In the genomic region with DNA sequence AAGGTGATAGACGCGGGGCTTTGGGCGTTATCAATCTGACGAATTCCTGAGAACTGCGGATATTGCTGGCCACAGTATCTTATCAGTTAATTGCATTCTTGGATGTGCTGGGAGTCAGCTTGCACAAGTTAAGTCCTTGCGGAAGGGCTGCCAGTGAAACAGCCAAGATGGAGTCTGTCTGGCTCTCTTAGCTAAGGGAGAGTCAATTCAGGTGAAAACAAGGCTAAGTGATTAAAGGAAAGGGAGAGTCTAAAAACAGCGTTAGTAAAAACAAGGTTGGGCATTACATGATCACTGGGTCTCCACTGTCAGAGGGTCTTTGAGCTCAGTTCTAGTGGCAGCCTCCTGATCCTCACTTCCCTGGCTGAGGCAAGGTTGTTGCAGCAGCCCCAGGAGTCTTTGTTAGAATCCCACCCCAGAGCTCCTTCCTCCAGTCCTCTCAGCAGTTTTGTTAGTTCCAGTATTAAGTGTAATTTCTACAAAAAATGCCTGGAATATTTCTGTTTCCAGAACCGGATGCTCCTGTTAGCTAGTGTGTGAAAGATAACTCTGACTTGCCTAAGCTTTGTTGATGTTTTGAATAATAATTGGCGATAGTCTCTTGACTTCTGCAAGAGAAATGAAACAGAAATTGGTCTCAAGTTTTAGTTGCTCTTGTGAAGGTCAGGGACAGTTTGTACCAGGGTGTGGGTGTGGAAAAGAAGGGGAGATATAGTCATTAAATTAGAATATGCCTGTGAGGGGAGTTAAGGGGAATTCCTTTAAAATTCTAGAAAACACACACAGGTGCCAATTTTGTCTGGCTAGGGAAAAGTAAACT, we compare ENCODE assay signal across 8 cellular contexts. TPM values are rescaled to one million over a fixed set of nuclear protein-coding genes. Genes with fewer than 3 reads are reported as not detected.
DNase-seq lines count a peak whose midpoint lies in the region; ATAC-seq, FAIRE-seq and TF ChIP-seq lines count a peak whose summit lies in the region.

No MANE protein-coding gene starts in this region.

- ATAC-seq in GM19023 (IDR thresholded peaks at IDR 0.05; ENCODE audit: unreplicated experiment) (peak; percentile 13), pancreas (peak in 3 of 4 donors; percentile 5 to 12 (median 11)), left lobe of liver (no peak)

- peak; percentile 49 for DNase-seq in A172 (ENCODE audit: low spot score)
- peak; percentile 56 for DNase-seq in M059J (ENCODE audit: low read depth)
- DNase-seq in effector memory CD4-positive, alpha-beta T cell, result no peak
- DNase-seq in pancreas, result no peak
- no peak for DNase-seq in middle frontal gyrus (ENCODE audit: extremely low spot score, low spot score)
- DNase-seq in NCI-H1417 treated with DMSO at 0.1 percent for 48 hours (lab: John Stamatoyannopoulos, UW), result no peak
- DNase-seq in left lobe of liver (ENCODE audit: low spot score), result no peak

- H3K36me3 ChIP-seq in effector memory CD4-positive, alpha-beta T cell (ENCODE audit: control insufficient read depth, insufficient read depth, low read length), result no peaks in the 10 kb centered on the region
- no peaks in the 10 kb centered on the region for H3K36me3 ChIP-seq in pancreas

- intact Hi-C loops in pancreas (cut with DNase I), result no loop called here

- FAIRE-seq in pancreas (lab: Jason Lieb, UNC), result no peak

- H3K4me3 ChIP-seq in effector memory CD4-positive, alpha-beta T cell (ENCODE audit: insufficient read depth, low read depth, low read length, poor library complexity, severe bottlenecking), result peak overlapping the region; percentile 30
- no peak overlapping the region for H3K4me3 ChIP-seq in pancreas

- H3K9me3 ChIP-seq in effector memory CD4-positive, alpha-beta T cell (ENCODE audit: control insufficient read depth, low read length), result no peaks in the 10 kb centered on the region
- H3K9me3 ChIP-seq in pancreas, result no peaks in the 10 kb centered on the region

- peak overlapping the region; percentile 94 for H3K27ac ChIP-seq in effector memory CD4-positive, alpha-beta T cell (ENCODE audit: insufficient read depth, low read length, poor library complexity, severe bottlenecking)
- peak overlapping the region; percentile 22 to 78 (median 57) for H3K27ac ChIP-seq in pancreas

- TF ChIP-seq CTCF in pancreas (IDR thresholded peaks at IDR 0.05), result no peak

- 7 to 8% methylated on average over 9 of the region's 9 CpGs for WGBS in pancreas, 2 donors

- no peaks in the 10 kb centered on the region for H3K27me3 ChIP-seq in effector memory CD4-positive, alpha-beta T cell (replicated peaks; ENCODE audit: control insufficient read depth, insufficient read depth, low read length, poor library complexity, severe bottlenecking)
- no peaks in the 10 kb centered on the region for H3K27me3 ChIP-seq in pancreas

- peaks cover 86% of the 10 kb centered on the region for H3K4me1 ChIP-seq in effector memory CD4-positive, alpha-beta T cell (ENCODE audit: control insufficient read depth, insufficient read depth, low read length, poor library complexity, severe bottlenecking)
- H3K4me1 ChIP-seq in pancreas, result peaks cover 31 to 76% (median 72%) of the 10 kb centered on the region in 3 donors

RNA-seq across cellular contexts. Expression of a gene that starts 10.6 kb away (rescaled TPM):
- total RNA-seq in A172 (2014; rRNA removed; shearing (Covaris generic)), result 57.2 and 57.8 TPM in 2 replicates
- total RNA-seq in M059J (2014; rRNA removed; shearing (Covaris generic)), result 22.2 and 27.0 TPM in 2 replicates
- total RNA-seq in pancreas (100 to 1,000 TPM in 1 of 6 donors, 10 to 100 TPM in 5; 37.0 to 101 (median 56.6) TPM), left lobe of liver (73.7 TPM)
- polyA plus RNA-seq in pancreas, result 10 to 100 TPM; 34.6 to 37.1 TPM

RNA-seq across cellular contexts. Expression of a gene that starts 54.7 kb away (rescaled TPM):
- total RNA-seq in A172 (2014; rRNA removed; shearing (Covaris generic)), result 238 and 435 TPM in 2 replicates
- total RNA-seq in M059J (2014; rRNA removed; shearing (Covaris generic)), result 149 and 213 TPM in 2 replicates
- 10 to 100 TPM; 14.8 to 36.7 (median 26.6) TPM for total RNA-seq in pancreas
- 10 to 100 TPM; 23.2 to 42.5 TPM for polyA plus RNA-seq in pancreas
- 51.8 TPM for total RNA-seq in left lobe of liver

RNA-seq across cellular contexts. Expression of a gene that starts 55.0 kb away (rescaled TPM):
- 8.6 and 22.8 TPM in 2 replicates for total RNA-seq in A172 (2014; rRNA removed; shearing (Covaris generic))
- 6.7 and 8.4 TPM in 2 replicates for total RNA-seq in M059J (2014; rRNA removed; shearing (Covaris generic))
- 10 to 100 TPM in 3 of 6 donors, 1 to 10 TPM in 3; 7.2 to 14.5 (median 9.6) TPM for total RNA-seq in pancreas
- polyA plus RNA-seq in pancreas, result 1 to 10 TPM; 4.2 to 4.7 TPM
- 12.1 TPM for total RNA-seq in left lobe of liver

RNA-seq across cellular contexts. Expression of a gene that starts 56.4 kb away (rescaled TPM):
- 3.2 and 3.9 TPM in 2 replicates for total RNA-seq in A172 (2014; rRNA removed; shearing (Covaris generic))
- total RNA-seq in M059J (2014; rRNA removed; shearing (Covaris generic)), result 6.4 and 7.9 TPM in 2 replicates
- total RNA-seq in pancreas, result 10 to 100 TPM in 1 of 6 donors, 1 to 10 TPM in 5; 3.0 to 11.7 (median 5.6) TPM
- 1 to 10 TPM; 3.4 to 4.6 TPM for polyA plus RNA-seq in pancreas
- 5.4 TPM for total RNA-seq in left lobe of liver

Comparison
In these comparisons a context has a peak if more than half of its experiments do, and no peak if none do; other contexts are left out.
1. DNase-seq: peak in A172 (single experiment) and M059J (single experiment); none in effector memory CD4-positive, alpha-beta T cell (0 of 3), pancreas (0 of 6), middle frontal gyrus (single experiment), NCI-H1417 treated with DMSO at 0.1 percent for 48 hours (single experiment) and left lobe of liver (single experiment).